Comparison of ENCODE assay signal across 9 cellular contexts in the genomic region with DNA sequence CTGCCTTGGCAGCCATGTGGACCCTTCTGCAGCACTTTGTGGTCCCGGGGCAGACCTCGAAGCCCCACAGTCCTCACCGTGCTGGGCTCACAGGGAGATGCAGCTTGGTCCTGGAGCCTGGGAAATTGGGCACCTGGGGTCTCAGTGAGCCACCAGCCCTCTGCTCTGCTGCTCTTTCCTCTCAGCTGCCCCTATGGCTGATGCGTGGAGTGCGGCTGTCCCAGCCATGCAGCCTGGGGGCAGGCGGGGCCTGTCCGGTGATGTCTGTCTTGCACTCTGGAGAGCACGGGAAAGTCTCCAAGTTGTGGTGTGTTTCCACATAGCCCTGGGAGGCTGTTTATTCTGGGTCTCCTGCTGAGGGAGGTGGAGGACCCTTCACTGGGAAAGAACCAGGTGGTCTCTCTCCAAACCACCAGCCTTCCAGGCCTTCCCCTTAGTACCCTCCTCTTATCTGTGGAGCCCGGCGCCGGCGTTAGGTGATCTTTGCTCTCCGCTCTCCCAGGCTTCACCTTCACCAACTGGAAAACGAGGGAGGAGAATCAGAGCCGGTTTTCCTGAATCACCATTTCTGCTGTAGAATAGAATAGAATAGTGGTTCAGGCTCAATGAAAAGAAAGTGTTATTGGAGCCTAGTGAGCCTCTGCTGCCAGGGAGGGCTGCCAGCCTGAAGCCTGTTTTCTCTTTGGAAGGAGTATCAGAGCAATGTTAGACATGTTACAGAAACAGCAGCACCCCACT. TPM values are rescaled to one million over a fixed set of nuclear protein-coding genes. Genes with fewer than 3 reads are reported as not detected.
DNase-seq lines count a peak whose midpoint lies in the region; ATAC-seq and TF ChIP-seq lines count a peak whose summit lies in the region.
"Had no signal": no experiment of that assay in that cellular context is flagged by ENCODE, and none has a peak within 500 bp of the region (broad histone marks: within the 10 kb centered on the region; RNA-seq: fewer than 3 reads in every experiment).

No MANE protein-coding gene starts in this region.

- H3K4me2 ChIP-seq in GM23338 (no peak overlapping the region), skeletal muscle satellite cell (ENCODE audit: low read length) (peak overlapping the region; percentile 97)

- no peak overlapping the region for H3K9ac ChIP-seq in skeletal muscle satellite cell (ENCODE audit: low read depth, low read length)

- 27 to 41% methylated on average over 15 of the region's 15 CpGs for WGBS in heart right ventricle, 2 donors

- peaks cover 40% of the 10 kb centered on the region for H3K79me2 ChIP-seq in GM23338 (replicated peaks; ENCODE audit: insufficient read depth)

- H3K36me3 Mint-ChIP-seq in GM23338 (ENCODE audit: low read depth): no peaks in the 10 kb centered on the region
- peaks cover 4% of the 10 kb centered on the region for H3K36me3 Mint-ChIP-seq in activated T-helper 2 cell treated with anti-CD3 and anti-CD28 coated beads, Interferon-gamma antibody, Interleukin-2, Interleukin-4, amounts not matched to agents 10 μg/mL and 5 μg/mL and 100 μg/mL, durations not matched to agents 14 hours and 24 hours and 36 hours (ENCODE audit: low read depth)

- peaks cover 56% of the 10 kb centered on the region for H3K4me1 Mint-ChIP-seq in GM23338
- H3K4me1 Mint-ChIP-seq in activated T-helper 2 cell treated with anti-CD3 and anti-CD28 coated beads, Interferon-gamma antibody, Interleukin-2, Interleukin-4, amounts not matched to agents 10 μg/mL and 5 μg/mL and 100 μg/mL, durations not matched to agents 14 hours and 24 hours and 36 hours (ENCODE audit: low read depth): peaks cover 46% of the 10 kb centered on the region

- H3K9me3 Mint-ChIP-seq in GM23338: no peaks in the 10 kb centered on the region
- H3K9me3 Mint-ChIP-seq in activated T-helper 2 cell treated with anti-CD3 and anti-CD28 coated beads, Interferon-gamma antibody, Interleukin-2, Interleukin-4, amounts not matched to agents 10 μg/mL and 5 μg/mL and 100 μg/mL, durations not matched to agents 14 hours and 24 hours and 36 hours: no peaks in the 10 kb centered on the region

- TF ChIP-seq CTCF in GM23338 (conservative IDR thresholded peaks at IDR 0.05; ENCODE audit: low read depth in 2 of 2) (no peak), heart right ventricle (IDR thresholded peaks at IDR 0.05) (peak in 3 of 9 donors; percentile 37 to 45 (median 41))

- H3K4me1 ChIP-seq in GM23338 (ENCODE audit: insufficient read depth) (peaks cover 13% of the 10 kb centered on the region; the same call in 1 of the 2 replicates), heart right ventricle (peaks cover 36 to 80% (median 74%) of the 10 kb centered on the region in 9 donors), skeletal muscle satellite cell (ENCODE audit: control insufficient read depth, insufficient read depth, low read length) (peaks cover 17% of the 10 kb centered on the region)

- peaks cover 12% of the 10 kb centered on the region for H3K27me3 ChIP-seq in GM23338 (ENCODE audit: insufficient read depth)
- H3K27me3 ChIP-seq in heart right ventricle: no peaks in the 10 kb centered on the region
- no peaks in the 10 kb centered on the region for H3K27me3 ChIP-seq in skeletal muscle satellite cell (ENCODE audit: control insufficient read depth, insufficient read depth, low read length)

- no peak overlapping the region for H2AFZ ChIP-seq in GM23338

- H3K4me3 ChIP-seq in GM23338: no peak overlapping the region
- peak overlapping the region in 8 of 10 donors; percentile 63 to 98 (median 78) for H3K4me3 ChIP-seq in heart right ventricle
- no peak overlapping the region for H3K4me3 ChIP-seq in skeletal muscle satellite cell (ENCODE audit: low read length)

- H3K9me2 ChIP-seq in GM23338 (ENCODE audit: insufficient read depth): no peaks in the 10 kb centered on the region

- ATAC-seq in GM23338: no peak; the same call in 2 of the 3 replicates
- ATAC-seq in heart right ventricle: peak; percentile 45 to 75 (median 68)
- no peak for ATAC-seq in HG03342 (IDR thresholded peaks at IDR 0.05; ENCODE audit: unreplicated experiment)

- peaks cover 28% of the 10 kb centered on the region for H3K27me3 Mint-ChIP-seq in GM23338 (ENCODE audit: insufficient read depth, low read depth, poor library complexity)
- no peaks in the 10 kb centered on the region for H3K27me3 Mint-ChIP-seq in activated T-helper 2 cell treated with anti-CD3 and anti-CD28 coated beads, Interferon-gamma antibody, Interleukin-2, Interleukin-4, amounts not matched to agents 10 μg/mL and 5 μg/mL and 100 μg/mL, durations not matched to agents 14 hours and 24 hours and 36 hours (ENCODE audit: low read depth)

- intact Hi-C loops in activated T-helper 2 cell treated with anti-CD3 and anti-CD28 coated beads, Interferon-gamma antibody, Interleukin-2, Interleukin-4, amounts not matched to agents 10 μg/mL and 5 μg/mL and 100 μg/mL, durations not matched to agents 14 hours and 24 hours and 36 hours (cut with micrococcal nuclease): loop anchor here (5.0 kb wide), 3 partner anchors 33 to 93 kb away; no protein-coding TSS in a partner anchor
- intact Hi-C loops in heart right ventricle (cut with DNase I): loop anchor here in 5 of 10 donors (1.0 to 10.0 kb wide), 8 partner anchors 43 to 158 kb away; partner anchors contain the start of genes CERK (in 4 of the 5) and GRAMD4 (in 3 of the 5)

- no peaks in the 10 kb centered on the region for H3K36me3 ChIP-seq in GM23338 (ENCODE audit: insufficient read depth)
- H3K36me3 ChIP-seq in heart right ventricle: no peaks in the 10 kb centered on the region
- no peaks in the 10 kb centered on the region for H3K36me3 ChIP-seq in skeletal muscle satellite cell (ENCODE audit: insufficient read depth, low read length)

- H4K20me1 ChIP-seq in GM23338 (replicated peaks; ENCODE audit: insufficient read depth): 0 out of 2 replicates have a peak, but pooled peaks cover 4% of the 10 kb centered on the region

- no peak overlapping the region for H3K27ac ChIP-seq in GM23338 (ENCODE audit: low read depth)
- peak overlapping the region; percentile 14 to 92 (median 88) for H3K27ac ChIP-seq in heart right ventricle

- H3F3A ChIP-seq in GM23338 (replicated peaks; ENCODE audit: low read depth): no peaks in the 10 kb centered on the region

- H3K27ac Mint-ChIP-seq in GM23338: no peak overlapping the region
- H3K27ac Mint-ChIP-seq in activated T-helper 2 cell treated with anti-CD3 and anti-CD28 coated beads, Interferon-gamma antibody, Interleukin-2, Interleukin-4, amounts not matched to agents 10 μg/mL and 5 μg/mL and 100 μg/mL, durations not matched to agents 14 hours and 24 hours and 36 hours: peak overlapping the region; percentile 40

- no peak for DNase-seq in GM23338 (ENCODE audit: low spot score)
- DNase-seq in activated T-helper 2 cell treated with anti-CD3 and anti-CD28 coated beads, Interferon-gamma antibody, Interleukin-2, Interleukin-4, amounts not matched to agents 10 μg/mL and 5 μg/mL and 100 μg/mL, durations not matched to agents 14 hours and 24 hours and 36 hours (ENCODE audit: low spot score): no peak
- DNase-seq in heart right ventricle: peak; percentile 68 to 73
- DNase-seq in effector CD8-positive, alpha-beta T cell (lab: John Stamatoyannopoulos, UW): no peak
- DNase-seq in GM19238 (ENCODE audit: insufficient read length, low spot score): no peak
- no peak for DNase-seq in NK-92 treated with Interleukin-12 subunit alpha and Interleukin-12 subunit beta, amount 100 ng/mL, for 24 hours (lab: John Stamatoyannopoulos, UW)
- DNase-seq: NCI-H69 had no signal

- H3K9me3 ChIP-seq in heart right ventricle (no peaks in the 10 kb centered on the region), skeletal muscle satellite cell (replicated peaks; ENCODE audit: low read length) (no peaks in the 10 kb centered on the region)

- H3K4me3 Mint-ChIP-seq in GM23338: peak overlapping the region; percentile 89
- H3K4me3 Mint-ChIP-seq in activated T-helper 2 cell treated with anti-CD3 and anti-CD28 coated beads, Interferon-gamma antibody, Interleukin-2, Interleukin-4, amounts not matched to agents 10 μg/mL and 5 μg/mL and 100 μg/mL, durations not matched to agents 14 hours and 24 hours and 36 hours (ENCODE audit: low read depth): peak overlapping the region; percentile 92

RNA-seq across cellular contexts. Expression of gene GRAMD4, which starts 41.2 kb away (rescaled TPM):
- 19.7 and 81.8 TPM in 2 replicates for total RNA-seq in GM23338 (2014; rRNA removed; shearing (Covaris generic))
- polyA plus RNA-seq in GM23338 (2016; fragmentation: Nextera tagmentation; extraction: Ambion mirVana): 2.7 and 3.1 TPM in 2 replicates
- 90.8 and 91.6 TPM in 2 replicates for total RNA-seq in activated T-helper 2 cell treated with anti-CD3 and anti-CD28 coated beads, Interferon-gamma antibody, Interleukin-2, Interleukin-4, amounts not matched to agents 10 μg/mL and 5 μg/mL and 100 μg/mL, durations not matched to agents 14 hours and 24 hours and 36 hours
- 100 to 1,000 TPM in 3 of 10 donors, 10 to 100 TPM in 7; 53.9 to 143 (median 71.0) TPM for total RNA-seq in heart right ventricle
- 10 to 100 TPM; 29.3 to 33.3 TPM for polyA plus RNA-seq in heart right ventricle
- 9.2 and 9.6 TPM in 2 replicates for total RNA-seq in skeletal muscle satellite cell (2012; rRNA removed)

RNA-seq across cellular contexts. Expression of gene CELSR1, which starts 41.6 kb away (rescaled TPM):
- 20.4 and 21.0 TPM in 2 replicates for total RNA-seq in GM23338 (2014; rRNA removed; shearing (Covaris generic))
- 4.8 and 6.1 TPM in 2 replicates for polyA plus RNA-seq in GM23338 (2016; fragmentation: Nextera tagmentation; extraction: Ambion mirVana)
- total RNA-seq in activated T-helper 2 cell treated with anti-CD3 and anti-CD28 coated beads, Interferon-gamma antibody, Interleukin-2, Interleukin-4, amounts not matched to agents 10 μg/mL and 5 μg/mL and 100 μg/mL, durations not matched to agents 14 hours and 24 hours and 36 hours: 0.30 and 0.41 TPM in 2 replicates
- total RNA-seq in heart right ventricle: 10 to 100 TPM in 7 of 10 donors, 1 to 10 TPM in 3; 5.5 to 16.7 (median 11.8) TPM
- polyA plus RNA-seq in heart right ventricle: 1 to 10 TPM; 4.0 to 6.4 TPM
- total RNA-seq in skeletal muscle satellite cell (2012; rRNA removed): under 0.01 and 0.25 TPM in 2 replicates

Comparison
In these comparisons a context has a peak if more than half of its experiments do, and no peak if none do; other contexts are left out.
1. ATAC-seq: peak in heart right ventricle (8 of 8); none in GM23338 (single experiment) and HG03342 (single experiment).
2. DNase-seq: peak in heart right ventricle (2 of 2); none in GM23338 (single experiment), activated T-helper 2 cell treated with anti-CD3 and anti-CD28 coated beads, Interferon-gamma antibody, Interleukin-2, Interleukin-4, amounts not matched to agents 10 μg/mL and 5 μg/mL and 100 μg/mL, durations not matched to agents 14 hours and 24 hours and 36 hours (single experiment), effector CD8-positive, alpha-beta T cell (single experiment), GM19238 (single experiment) and NK-92 treated with Interleukin-12 subunit alpha and Interleukin-12 subunit beta, amount 100 ng/mL, for 24 hours (single experiment).
3. H3K4me3 ChIP-seq: peak in heart right ventricle (8 of 10); none in GM23338 (single experiment) and skeletal muscle satellite cell (single experiment).